33 cellular contexts compared by ENCODE assay signal in the genomic region with DNA sequence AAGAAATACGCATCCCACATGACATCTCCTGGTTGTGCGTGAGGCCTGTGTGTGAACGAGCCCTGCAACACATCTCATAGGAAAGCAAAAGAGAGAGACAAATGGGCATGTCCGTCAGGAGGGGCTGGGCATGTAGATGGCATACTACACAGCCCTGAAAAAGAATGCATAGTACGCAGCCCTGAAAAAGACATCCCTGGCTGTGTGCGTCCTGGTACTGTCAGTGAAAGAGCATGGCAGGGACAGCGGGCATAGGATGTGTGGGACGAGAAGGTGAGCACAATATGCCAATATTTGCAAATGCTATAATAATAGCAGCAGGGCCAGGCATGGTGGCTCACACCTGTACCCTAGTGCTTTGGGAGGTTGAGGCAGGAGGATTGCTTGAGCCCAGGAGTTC.
"Had no signal": no experiment of that assay in that cellular context is flagged by ENCODE, and none has a peak within 500 bp of the region (broad histone marks: within the 10 kb centered on the region; RNA-seq: fewer than 3 reads in every experiment).

No MANE protein-coding gene starts in this region.

- ATAC-seq: naive thymus-derived CD8-positive, alpha-beta T cell; natural killer cell treated with Interleukin-12 subunit alpha and Interleukin-12 subunit beta and Interleukin-15 and Interleukin-18, amount 100 ng/mL, for 72 hours; psoas muscle; right cardiac atrium; sciatic nerve; stimulated activated memory B cell treated with anti-CD40 and anti-IgM and Interleukin-4, amounts not matched to agents 10 μg/mL and 1 μg/mL and 100 μg/mL, for 72 hours; stimulated activated naive CD8-positive, alpha-beta T cell treated with anti-CD3 and anti-CD28 coated beads, Interleukin-15, amount 100 ng/mL, for 72 hours; stimulated activated naive CD8-positive, alpha-beta T cell treated with anti-CD3 and anti-CD28 coated beads, Interleukin-15, Interleukin-2, amounts not matched to agents 100 U/mL and 50 U/mL, for 24 hours; upper lobe of right lung had no signal

- H3K36me3 ChIP-seq: neutrophil, ovary, spleen, suprapubic skin, tibial artery, transverse colon, upper lobe of right lung, vagina had no signal

- H3K4me3 Mint-ChIP-seq: naive thymus-derived CD8-positive, alpha-beta T cell; natural killer cell treated with Interleukin-12 subunit alpha and Interleukin-12 subunit beta and Interleukin-15 and Interleukin-18, amount 100 ng/mL, for 72 hours; nephron progenitor cell; neural crest cell; stimulated activated memory B cell treated with anti-CD40 and anti-IgM and Interleukin-4, amounts not matched to agents 10 μg/mL and 1 μg/mL and 100 μg/mL, for 72 hours; stimulated activated naive CD8-positive, alpha-beta T cell treated with anti-CD3 and anti-CD28 coated beads, Interleukin-15, amount 100 ng/mL, for 72 hours; type B pancreatic cell had no signal

- H3K27ac Mint-ChIP-seq: naive thymus-derived CD8-positive, alpha-beta T cell; natural killer cell treated with Interleukin-12 subunit alpha and Interleukin-12 subunit beta and Interleukin-15 and Interleukin-18, amount 100 ng/mL, for 72 hours; nephron progenitor cell; progenitor cell of endocrine pancreas; stimulated activated memory B cell treated with anti-CD40 and anti-IgM and Interleukin-4, amounts not matched to agents 10 μg/mL and 1 μg/mL and 100 μg/mL, for 72 hours; stimulated activated naive CD8-positive, alpha-beta T cell treated with anti-CD3 and anti-CD28 coated beads, Interleukin-15, amount 100 ng/mL, for 72 hours; type B pancreatic cell had no signal

- DNase-seq: naive thymus-derived CD8-positive, alpha-beta T cell; nephron progenitor cell; nucleus accumbens; ovary; posterior cingulate gyrus; psoas muscle; right cardiac atrium; spleen; stimulated activated CD4-positive, alpha-beta T cell treated with anti-CD3 and anti-CD28 coated beads, Interleukin-12 subunit alpha, Interleukin-12 subunit beta, amount 100 ng/mL, for 4 hours; stimulated activated CD4-positive, alpha-beta T cell treated with anti-CD3 and anti-CD28 coated beads, Interleukin-1b, Interleukin-23, amount 100 ng/mL, for 48 hours; stimulated activated CD4-positive, alpha-beta T cell treated with anti-CD3 and anti-CD28 coated beads, Interleukin-4, amount 100 ng/mL, for 1 hour; stimulated activated CD4-positive, alpha-beta T cell treated with anti-CD3 and anti-CD28 coated beads, Interleukin-4, amount 100 ng/mL, for 4 hours; stimulated activated CD8-positive, alpha-beta memory T cell treated with anti-CD3 and anti-CD28 coated beads, Interleukin-4, amount 100 ng/mL, for 48 hours; stimulated activated naive CD4-positive, alpha-beta T cell; stimulated activated naive CD8-positive, alpha-beta T cell treated with anti-CD3 and anti-CD28 coated beads, Interleukin-15, amount 100 ng/mL, for 72 hours; stimulated activated naive CD8-positive, alpha-beta T cell treated with anti-CD3 and anti-CD28 coated beads, Interleukin-15, Interleukin-2, amounts not matched to agents 100 U/mL and 50 U/mL, for 24 hours; substantia nigra; testis; tibial artery; transverse colon; upper lobe of right lung had no signal

- H3K79me2 ChIP-seq: parathyroid adenoma had no signal

- H3K36me3 Mint-ChIP-seq: naive thymus-derived CD8-positive, alpha-beta T cell; natural killer cell treated with Interleukin-12 subunit alpha and Interleukin-12 subunit beta and Interleukin-15 and Interleukin-18, amount 100 ng/mL, for 72 hours; stimulated activated memory B cell treated with anti-CD40 and anti-IgM and Interleukin-4, amounts not matched to agents 10 μg/mL and 1 μg/mL and 100 μg/mL, for 72 hours had no signal

- H3K4me3 ChIP-seq: ovary, psoas muscle, skin epidermis, smooth muscle cell, spleen, suprapubic skin, testis, tibial artery, transverse colon, upper lobe of right lung, vagina had no signal

- H3K27ac ChIP-seq: neutrophil, ovary, parathyroid adenoma, psoas muscle, skin epidermis, spleen, suprapubic skin, testis, tibial artery, transverse colon, upper lobe of right lung, vagina had no signal

- H3K9me3 Mint-ChIP-seq: natural killer cell treated with Interleukin-12 subunit alpha and Interleukin-12 subunit beta and Interleukin-15 and Interleukin-18, amount 100 ng/mL, for 72 hours; nephron progenitor cell; neural crest cell; stimulated activated naive CD8-positive, alpha-beta T cell treated with anti-CD3 and anti-CD28 coated beads, Interleukin-15, amount 100 ng/mL, for 72 hours; type B pancreatic cell had no signal

- H3K27me3 ChIP-seq: ovary, suprapubic skin, testis, tibial artery, transverse colon, upper lobe of right lung, vagina had no signal

- H3K4me1 ChIP-seq: parathyroid adenoma, psoas muscle, testis, upper lobe of right lung had no signal

- H2AFZ ChIP-seq: parathyroid adenoma had no signal

- H3K27me3 Mint-ChIP-seq: progenitor cell of endocrine pancreas, type B pancreatic cell had no signal

- H3K9me3 ChIP-seq: neutrophil, ovary, psoas muscle, spleen, suprapubic skin, testis, tibial artery, transverse colon, upper lobe of right lung, vagina had no signal

- H3K9ac ChIP-seq: parathyroid adenoma had no signal

- H3K4me2 ChIP-seq: smooth muscle cell had no signal
